Comparison of ENCODE assay signal across 2 cellular contexts in genomic region chr3:128427175-128427857, GRCh38.
TF ChIP-seq lines count a peak whose summit lies in the region.

No MANE protein-coding gene starts in this region.

TF ChIP-seq in SK-N-SH, 30 proteins besides CTCF, POLR2A, EP300 and RAD21 (continued from another document):
- TF ChIP-seq REST (IDR thresholded peaks at IDR 0.05; ENCODE audit: low read depth, low read length) (no peak), CHD2 (IDR thresholded peaks at IDR 0.05; ENCODE audit: low read length, partially characterized antibody) (no peak), ZBTB33 (IDR thresholded peaks at IDR 0.05; ENCODE audit: borderline replicate concordance, low read depth) (no peak), TAF1 (IDR thresholded peaks at IDR 0.05; ENCODE audit: borderline replicate concordance, low read depth, low read length) (no peak), IRF3 (IDR thresholded peaks at IDR 0.05; ENCODE audit: low read depth, low read length) (no peak)

TF ChIP-seq in SK-N-SH treated with all-trans-retinoic acid at 6 μM for 48 hours, 23 proteins besides CTCF, POLR2A, EP300 and RAD21 (continued from another document):
- TF ChIP-seq PPARA (CRISPR knock-in tag; IDR thresholded peaks at IDR 0.05; ENCODE audit: borderline replicate concordance): no peak
